In genomic region chr18:76691800-76692199, GRCh38 we compare ENCODE assay signal across 16 cellular contexts.
"Had no signal": no experiment of that assay in that cellular context is flagged by ENCODE, and none has a peak within 500 bp of the region (broad histone marks: within the 10 kb centered on the region; RNA-seq: fewer than 3 reads in every experiment).

No MANE protein-coding gene starts in this region.

- H3K4me3 Mint-ChIP-seq: activated CD8-positive, alpha-beta memory T cell treated with anti-CD3 and anti-CD28 coated beads, Interleukin-2, amount 10 ng/mL, durations not matched to agents 7 days and 5 days; activated naive CD8-positive, alpha-beta T cell treated with anti-CD3 and anti-CD28 coated beads, Interleukin-2, amount 10 ng/mL, durations not matched to agents 7 days and 5 days; activated T-cell treated with anti-CD3 and anti-CD28 coated beads, Interleukin-2, amount 50 U/mL, for 24 hours; naive thymus-derived CD8-positive, alpha-beta T cell had no signal

- H3K9me3 ChIP-seq: colonic mucosa, mucosa of descending colon, tibial nerve had no signal

- H3K27ac Mint-ChIP-seq: activated CD8-positive, alpha-beta memory T cell treated with anti-CD3 and anti-CD28 coated beads, Interleukin-2, amount 10 ng/mL, durations not matched to agents 7 days and 5 days; activated naive CD8-positive, alpha-beta T cell treated with anti-CD3 and anti-CD28 coated beads, Interleukin-2, amount 10 ng/mL, durations not matched to agents 7 days and 5 days; activated T-cell treated with anti-CD3 and anti-CD28 coated beads, Interleukin-2, amount 50 U/mL, for 24 hours; naive thymus-derived CD8-positive, alpha-beta T cell had no signal

- H3K4me3 ChIP-seq: colonic mucosa, mucosa of descending colon, tibial nerve had no signal

- H3K27me3 ChIP-seq: colonic mucosa had no signal

- H3K27ac ChIP-seq: colonic mucosa, foreskin keratinocyte had no signal

- ATAC-seq: activated CD8-positive, alpha-beta memory T cell treated with anti-CD3 and anti-CD28 coated beads, Interleukin-2, amount 10 ng/mL, durations not matched to agents 7 days and 5 days; foreskin keratinocyte; mucosa of descending colon; naive thymus-derived CD8-positive, alpha-beta T cell had no signal

- H3K4me1 ChIP-seq: colonic mucosa had no signal

- H3K36me3 ChIP-seq: colonic mucosa, tibial nerve had no signal

- H3K36me3 Mint-ChIP-seq: activated CD8-positive, alpha-beta memory T cell treated with anti-CD3 and anti-CD28 coated beads, Interleukin-2, amount 10 ng/mL, durations not matched to agents 7 days and 5 days; activated naive CD8-positive, alpha-beta T cell treated with anti-CD3 and anti-CD28 coated beads, Interleukin-2, amount 10 ng/mL, durations not matched to agents 7 days and 5 days had no signal

- H3K9me3 Mint-ChIP-seq: activated naive CD8-positive, alpha-beta T cell treated with anti-CD3 and anti-CD28 coated beads, Interleukin-2, amount 10 ng/mL, durations not matched to agents 7 days and 5 days; activated T-cell treated with anti-CD3 and anti-CD28 coated beads, Interleukin-2, amount 50 U/mL, for 24 hours had no signal

- DNase-seq: activated CD4-positive, alpha-beta T cell treated with anti-CD3 and anti-CD28 coated beads for 1 hour; activated CD4-positive, alpha-beta T cell treated with anti-CD3 and anti-CD28 coated beads, Interleukin-2, amount 50 U/mL, for 48 hours; activated CD8-positive, alpha-beta memory T cell treated with anti-CD3 and anti-CD28 coated beads, Interleukin-2, amount 10 ng/mL, durations not matched to agents 7 days and 5 days; activated gamma-delta T cell treated with Interleukin-2 at 50 U/mL for 16 hours; activated naive CD8-positive, alpha-beta T cell treated with anti-CD3 and anti-CD28 coated beads, Interleukin-2, amount 10 ng/mL, durations not matched to agents 7 days and 5 days; activated T-cell treated with anti-CD3 and anti-CD28 coated beads, Interleukin-2, amount 50 U/mL, for 24 hours; colonic mucosa; effector CD4-positive, alpha-beta T cell; foreskin keratinocyte; head of caudate nucleus; mucosa of descending colon; small intestine; SW 1271; T1000 had no signal
